13 cellular contexts compared by ENCODE assay signal in genomic region chr1:100134872-100135271, GRCh38. TPM values are rescaled to one million over a fixed set of nuclear protein-coding genes. Genes with fewer than 3 reads are reported as not detected.
DNase-seq lines count a peak whose midpoint lies in the region; ATAC-seq and TF ChIP-seq lines count a peak whose summit lies in the region.
"Had no signal": no experiment of that assay in that cellular context is flagged by ENCODE, and none has a peak within 500 bp of the region (broad histone marks: within the 10 kb centered on the region; RNA-seq: fewer than 3 reads in every experiment).

No MANE protein-coding gene starts in this region.

- intact Hi-C loops in PC-3 (cut with micrococcal nuclease) (loop anchor here (5.0 kb wide), 4 partner anchors 48 to 328 kb away; partner anchors contain the start of gene CDC14A), lower lobe of right lung (cut with DNase I) (no loop called here)

- peaks cover 56% of the 10 kb centered on the region for H3K79me2 ChIP-seq in PC-3 (ENCODE audit: low read length)

- H3F3A ChIP-seq in PC-3 (ENCODE audit: low read length, unreplicated experiment), result no peaks in the 10 kb centered on the region

- no peak overlapping the region for H2AFZ ChIP-seq in PC-3 (ENCODE audit: low read length)

- H3K36me3 Mint-ChIP-seq in activated naive CD4-positive, alpha-beta T cell treated with anti-CD3 and anti-CD28 coated beads, Interleukin-2, amount 10 ng/mL, durations not matched to agents 7 days and 5 days, result peaks cover 31% of the 10 kb centered on the region
- peaks cover 15 to 20% of the 10 kb centered on the region in 2 donors for H3K36me3 Mint-ChIP-seq in stimulated activated naive B cell treated with anti-CD40 and anti-IgM and Interleukin-4, amounts not matched to agents 10 μg/mL and 1 μg/mL and 100 μg/mL, for 72 hours

- no peaks in the 10 kb centered on the region for H3K27me3 Mint-ChIP-seq in activated naive CD4-positive, alpha-beta T cell treated with anti-CD3 and anti-CD28 coated beads, Interleukin-2, amount 10 ng/mL, durations not matched to agents 7 days and 5 days
- no peaks in the 10 kb centered on the region for H3K27me3 Mint-ChIP-seq in stimulated activated naive B cell treated with anti-CD40 and anti-IgM and Interleukin-4, amounts not matched to agents 10 μg/mL and 1 μg/mL and 100 μg/mL, for 72 hours

- no peak overlapping the region for H3K27ac Mint-ChIP-seq in activated naive CD4-positive, alpha-beta T cell treated with anti-CD3 and anti-CD28 coated beads, Interleukin-2, amount 10 ng/mL, durations not matched to agents 7 days and 5 days
- H3K27ac Mint-ChIP-seq in stimulated activated naive B cell treated with anti-CD40 and anti-IgM and Interleukin-4, amounts not matched to agents 10 μg/mL and 1 μg/mL and 100 μg/mL, for 72 hours, result peak overlapping the region; percentile 20

- H4K20me1 ChIP-seq in PC-3 (ENCODE audit: low read length), result peaks cover 5% of the 10 kb centered on the region

- no peak for ATAC-seq in PC-3
- ATAC-seq in stimulated activated naive B cell treated with anti-CD40 and anti-IgM and Interleukin-4, amounts not matched to agents 10 μg/mL and 1 μg/mL and 100 μg/mL, for 72 hours (replicated peaks), result no peak
- no peak for ATAC-seq in HG02852 (IDR thresholded peaks at IDR 0.05; ENCODE audit: unreplicated experiment)
- no peak for ATAC-seq in lower lobe of right lung
- no peak for ATAC-seq in HG02885 (IDR thresholded peaks at IDR 0.05; ENCODE audit: poor library complexity, unreplicated experiment)
- ATAC-seq: body of pancreas, gastrocnemius medialis had no signal

- TF ChIP-seq CTCF in PC-3 (conservative IDR thresholded peaks at IDR 0.05; ENCODE audit: low read depth, low read length), result 0 out of 2 replicates have a peak, but pooled peaks have one; percentile 19
- TF ChIP-seq CTCF in lower lobe of right lung (IDR thresholded peaks at IDR 0.05), result no peak

- H3K4me2 ChIP-seq in PC-3 (ENCODE audit: low read length), result peak overlapping the region; percentile 88

- H3K9me2 ChIP-seq in PC-3 (replicated peaks; ENCODE audit: low read length), result no peaks in the 10 kb centered on the region

- H3K4me3 ChIP-seq in PC-3 (ENCODE audit: low read length) (peak overlapping the region; percentile 77), lower lobe of right lung (no peak overlapping the region)
- H3K4me3 ChIP-seq: body of pancreas had no signal

- no peak for DNase-seq in activated naive CD4-positive, alpha-beta T cell treated with anti-CD3 and anti-CD28 coated beads, Interleukin-2, amount 10 ng/mL, durations not matched to agents 7 days and 5 days
- no peak for DNase-seq in activated naive CD4-positive, alpha-beta T cell treated with anti-CD3 and anti-CD28 coated beads, Interleukin-2, amount 50 U/mL, for 16 hours
- DNase-seq in PC-3, result peak; percentile 10
- peak; percentile 18 for DNase-seq in dermis blood vessel endothelial cell
- DNase-seq in stimulated activated naive B cell treated with anti-CD40 and anti-IgM and Interleukin-4, amounts not matched to agents 10 μg/mL and 1 μg/mL and 100 μg/mL, for 72 hours, result no peak
- DNase-seq in lower lobe of right lung, result no peak
- DNase-seq: body of pancreas, gastrocnemius medialis, GOT3, spleen, stomach had no signal

- no peak overlapping the region for H3K9ac ChIP-seq in PC-3 (ENCODE audit: low read length)

- H3K27me3 ChIP-seq in PC-3 (ENCODE audit: low read length) (no peaks in the 10 kb centered on the region), lower lobe of right lung (ENCODE audit: low read depth) (no peaks in the 10 kb centered on the region)
- H3K27me3 ChIP-seq: body of pancreas, gastrocnemius medialis, spleen, stomach had no signal

- no TSS peak for BruUV-seq in PC-3 (replicated peaks; lab: Mats Ljungman, UMichigan)

- CTCF ChIA-PET in activated naive CD4-positive, alpha-beta T cell treated with anti-CD3 and anti-CD28 coated beads, Interleukin-2, amount 10 ng/mL, durations not matched to agents 7 days and 5 days (lab: Charles Lee), result no interaction called here
- CTCF ChIA-PET in PC-3 (lab: Charles Lee), result no interaction called here

- no peaks in the 10 kb centered on the region for H3K9me3 Mint-ChIP-seq in activated naive CD4-positive, alpha-beta T cell treated with anti-CD3 and anti-CD28 coated beads, Interleukin-2, amount 10 ng/mL, durations not matched to agents 7 days and 5 days
- no peaks in the 10 kb centered on the region for H3K9me3 Mint-ChIP-seq in stimulated activated naive B cell treated with anti-CD40 and anti-IgM and Interleukin-4, amounts not matched to agents 10 μg/mL and 1 μg/mL and 100 μg/mL, for 72 hours

- no peaks in the 10 kb centered on the region for H3K9me3 ChIP-seq in PC-3 (ENCODE audit: low read length)
- no peaks in the 10 kb centered on the region for H3K9me3 ChIP-seq in lower lobe of right lung
- H3K9me3 ChIP-seq: body of pancreas, gastrocnemius medialis, spleen, stomach had no signal

- peaks cover 51% of the 10 kb centered on the region for H3K4me1 Mint-ChIP-seq in activated naive CD4-positive, alpha-beta T cell treated with anti-CD3 and anti-CD28 coated beads, Interleukin-2, amount 10 ng/mL, durations not matched to agents 7 days and 5 days
- H3K4me1 Mint-ChIP-seq in stimulated activated naive B cell treated with anti-CD40 and anti-IgM and Interleukin-4, amounts not matched to agents 10 μg/mL and 1 μg/mL and 100 μg/mL, for 72 hours, result peaks cover 9 to 20% of the 10 kb centered on the region in 2 donors

- H3K27ac ChIP-seq in PC-3 (ENCODE audit: low read length) (no peak overlapping the region), lower lobe of right lung (no peak overlapping the region)
- H3K27ac ChIP-seq: body of pancreas, gastrocnemius medialis, spleen, stomach had no signal

- H3K36me3 ChIP-seq in PC-3 (ENCODE audit: low read depth, low read length) (peaks cover 22% of the 10 kb centered on the region), lower lobe of right lung (peaks cover 32% of the 10 kb centered on the region)

- POLR2A ChIA-PET in PC-3 (lab: Charles Lee; ENCODE audit: unreplicated experiment), result interaction anchor here (0.6 kb wide), 1 partner anchor 148 kb away, joined by 6 read pairs; no protein-coding TSS in a partner anchor

- peak overlapping the region; percentile 5 for H3K4me3 Mint-ChIP-seq in activated naive CD4-positive, alpha-beta T cell treated with anti-CD3 and anti-CD28 coated beads, Interleukin-2, amount 10 ng/mL, durations not matched to agents 7 days and 5 days
- no peak overlapping the region for H3K4me3 Mint-ChIP-seq in stimulated activated naive B cell treated with anti-CD40 and anti-IgM and Interleukin-4, amounts not matched to agents 10 μg/mL and 1 μg/mL and 100 μg/mL, for 72 hours

- H3K4me1 ChIP-seq in PC-3 (ENCODE audit: insufficient read depth, low read length) (peaks cover 28% of the 10 kb centered on the region), lower lobe of right lung (peaks cover 31% of the 10 kb centered on the region)

RNA-seq across cellular contexts. Expression of gene TRMT13, which starts 1.9 kb away (rescaled TPM):
- total RNA-seq in PC-3 (2014; rRNA removed), result 6.7 and 9.4 TPM in 2 replicates
- 8.0 and 12.7 TPM in 2 replicates for total RNA-seq in dermis blood vessel endothelial cell
- 17.8 TPM for total RNA-seq in lower lobe of right lung

RNA-seq across cellular contexts. Expression of gene SASS6, which starts 2.1 kb away (rescaled TPM):
- total RNA-seq in PC-3 (2014; rRNA removed) (9.0 and 9.2 TPM in 2 replicates), dermis blood vessel endothelial cell (3.2 and 5.9 TPM in 2 replicates), lower lobe of right lung (3.0 TPM)

RNA-seq across cellular contexts. Expression of gene LRRC39, which starts 43.2 kb away (rescaled TPM):
- total RNA-seq in PC-3 (2014; rRNA removed) (0.84 and 0.86 TPM in 2 replicates), dermis blood vessel endothelial cell (0.09 TPM in 1 of 2 replicates, not detected in the other), lower lobe of right lung (0.71 TPM)

Comparison
In these comparisons a context has a peak if more than half of its experiments do, and no peak if none do; other contexts are left out.
1. DNase-seq: peak in PC-3 (single experiment) and dermis blood vessel endothelial cell (single experiment); none in activated naive CD4-positive, alpha-beta T cell treated with anti-CD3 and anti-CD28 coated beads, Interleukin-2, amount 10 ng/mL, durations not matched to agents 7 days and 5 days (single experiment), activated naive CD4-positive, alpha-beta T cell treated with anti-CD3 and anti-CD28 coated beads, Interleukin-2, amount 50 U/mL, for 16 hours (single experiment), stimulated activated naive B cell treated with anti-CD40 and anti-IgM and Interleukin-4, amounts not matched to agents 10 μg/mL and 1 μg/mL and 100 μg/mL, for 72 hours (single experiment) and lower lobe of right lung (single experiment).